ENCODE assay signal across 1 cellular context in genomic region chr3:47260605-47261004, GRCh38.
TF ChIP-seq lines count a peak whose summit lies in the region.

No MANE protein-coding gene starts in this region.

TF ChIP-seq in WTC11, 78 proteins besides CTCF, POLR2A, EP300 and RAD21 (continued from another document):
- no peak for TF ChIP-seq HMGXB4 (CRISPR knock-in tag; IDR thresholded peaks at IDR 0.05)
- no peak for TF ChIP-seq ZNF138 (CRISPR knock-in tag; conservative IDR thresholded peaks at IDR 0.05)
- no peak for TF ChIP-seq FOXK1 (CRISPR knock-in tag; IDR thresholded peaks at IDR 0.05)
- no peak for TF ChIP-seq KAT7 (CRISPR knock-in tag; IDR thresholded peaks at IDR 0.05; ENCODE audit: borderline replicate concordance)
- TF ChIP-seq MXD4 (CRISPR knock-in tag; IDR thresholded peaks at IDR 0.05; ENCODE audit: borderline replicate concordance), result no peak
